Comparison of ENCODE assay signal across 24 cellular contexts in genomic region chr3:61591300-61591699, GRCh38. TPM values are rescaled to one million over a fixed set of nuclear protein-coding genes. Genes with fewer than 3 reads are reported as not detected.
DNase-seq lines count a peak whose midpoint lies in the region; ATAC-seq and TF ChIP-seq lines count a peak whose summit lies in the region.
"Had no signal": no experiment of that assay in that cellular context is flagged by ENCODE, and none has a peak within 500 bp of the region (broad histone marks: within the 10 kb centered on the region; RNA-seq: fewer than 3 reads in every experiment).

No MANE protein-coding gene starts in this region.

- H3K4me1 Mint-ChIP-seq in MCF 10A (ENCODE audit: insufficient read depth, unreplicated experiment) (peaks cover 37% of the 10 kb centered on the region), WTC11 (peaks cover 62% of the 10 kb centered on the region)
- H3K4me1 Mint-ChIP-seq: CD14-positive monocyte; CD8-positive, alpha-beta memory T cell had no signal

- intact Hi-C loops in MCF 10A (cut with micrococcal nuclease) (no loop called here), mammary epithelial cell (cut with micrococcal nuclease) (no loop called here)

- H3K79me2 ChIP-seq in mammary epithelial cell (ENCODE audit: insufficient read depth, low read length) = peaks cover 23% of the 10 kb centered on the region
- peaks cover 85% of the 10 kb centered on the region for H3K79me2 ChIP-seq in mesendoderm (ENCODE audit: control insufficient read depth, insufficient read depth, low read length)

- no peaks in the 10 kb centered on the region for H3K4me1 ChIP-seq in mammary epithelial cell (ENCODE audit: insufficient read depth, low read length)
- peaks cover 14% of the 10 kb centered on the region for H3K4me1 ChIP-seq in mesendoderm (ENCODE audit: control insufficient read depth, low read depth, low read length)
- H3K4me1 ChIP-seq: A549 had no signal

- no peak overlapping the region for H2BK120ac ChIP-seq in mesendoderm (ENCODE audit: low read depth, low read length)

- DNase-seq in MCF 10A (ENCODE audit: unreplicated experiment) = no peak
- no peak for DNase-seq in mammary epithelial cell
- DNase-seq in WTC11 (ENCODE audit: low spot score) = no peak
- peak; percentile 55 for DNase-seq in mesendoderm
- DNase-seq in NCI-H446 treated with DMSO at 0.1 percent for 48 hours (lab: John Stamatoyannopoulos, UW) = no peak
- no peak for DNase-seq in NCI-H1436 treated with DMSO at 0.1 percent for 48 hours (lab: John Stamatoyannopoulos, UW)
- DNase-seq: 8988T; ACHN; AML-193; BE2C; CD4-positive, alpha-beta T cell; CD8-positive, alpha-beta memory T cell; DMS 273 treated with DMSO at 0.1 percent for 48 hours; DMS79; EL; GDM1; GM23248; H9 had no signal

- H3K9me3 ChIP-seq in mammary epithelial cell (replicated peaks; ENCODE audit: insufficient read depth, low read length) = no peaks in the 10 kb centered on the region
- H3K9me3 ChIP-seq: A549, BE2C had no signal

- H2BK15ac ChIP-seq in mesendoderm (replicated peaks; ENCODE audit: low read depth) = no peak overlapping the region

- no peaks in the 10 kb centered on the region for H3K27me3 ChIP-seq in mammary epithelial cell (ENCODE audit: insufficient read depth, low read length)
- no peaks in the 10 kb centered on the region for H3K27me3 ChIP-seq in mesendoderm (ENCODE audit: insufficient read depth, low read length, poor library complexity)
- H3K27me3 ChIP-seq: BE2C; BLaER1 treated with 17β-estradiol and CSF1 and Interleukin-3, amounts not matched to agents 10 nM and 100 nM had no signal

- no peak overlapping the region for H2AK5ac ChIP-seq in mesendoderm (ENCODE audit: low read length)

- H3K36me3 ChIP-seq in mammary epithelial cell (ENCODE audit: insufficient read depth, low read length) = no peaks in the 10 kb centered on the region
- peaks cover 4% of the 10 kb centered on the region for H3K36me3 ChIP-seq in mesendoderm (ENCODE audit: control insufficient read depth, insufficient read depth, low read length)
- H3K36me3 ChIP-seq: BE2C had no signal

- no peak for TF ChIP-seq CTCF in MCF 10A (IDR thresholded peaks at IDR 0.05; ENCODE audit: unreplicated experiment)
- no peak for TF ChIP-seq CTCF in mammary epithelial cell (conservative IDR thresholded peaks at IDR 0.05 in 1 of 2, IDR thresholded peaks at IDR 0.05 in 1 of 2; ENCODE audit: extremely low read depth in 1 of 2, insufficient read depth in 1 of 2, low read depth in 1 of 2, low read length in 2 of 2)
- TF ChIP-seq CTCF in WTC11 (IDR thresholded peaks at IDR 0.05) = no peak

- BruUV-seq in MCF 10A (replicated peaks; lab: Mats Ljungman, UMichigan) (no TSS peak), mammary epithelial cell (replicated peaks; lab: Mats Ljungman, UMichigan) (no TSS peak)

- H4K8ac ChIP-seq in mesendoderm (ENCODE audit: low read depth, low read length) = no peak overlapping the region

- H3K23ac ChIP-seq in mesendoderm (ENCODE audit: low read length) = no peak overlapping the region

- H3K36me3 Mint-ChIP-seq in MCF 10A (ENCODE audit: insufficient read depth, unreplicated experiment) = peaks cover 11% of the 10 kb centered on the region
- peaks cover 14% of the 10 kb centered on the region for H3K36me3 Mint-ChIP-seq in WTC11
- H3K36me3 Mint-ChIP-seq: CD14-positive monocyte; CD8-positive, alpha-beta memory T cell had no signal

- H3K9me3 Mint-ChIP-seq in MCF 10A (ENCODE audit: unreplicated experiment) (peaks cover 7% of the 10 kb centered on the region), WTC11 (peaks cover 4% of the 10 kb centered on the region; the same call in 1 of the 2 replicates)
- H3K9me3 Mint-ChIP-seq: CD4-positive, alpha-beta T cell; H9 had no signal

- H3K27ac ChIP-seq in mammary epithelial cell (ENCODE audit: insufficient read depth, low read depth, low read length) (no peak overlapping the region), mesendoderm (ENCODE audit: low read depth, low read length) (no peak overlapping the region)
- H3K27ac ChIP-seq: A549; BLaER1 treated with 17β-estradiol and CSF1 and Interleukin-3, amounts not matched to agents 10 nM and 100 nM; GM23248 had no signal

- no peak overlapping the region for H2AFZ ChIP-seq in mammary epithelial cell (ENCODE audit: low read depth, low read length)
- H2AFZ ChIP-seq: GM23248 had no signal

- H3K18ac ChIP-seq in mesendoderm (ENCODE audit: low read length) = no peak overlapping the region

- CTCF ChIA-PET in MCF 10A (lab: Yijun Ruan, JAX) = no interaction called here
- CTCF ChIA-PET in mammary epithelial cell (lab: Charles Lee; ENCODE audit: low non-redundant PET) = no interaction called here
- CTCF ChIA-PET in WTC11 (lab: Charles Lee) = no interaction called here

- no peak overlapping the region for H3K4me2 ChIP-seq in mammary epithelial cell (ENCODE audit: insufficient read depth, low read depth, low read length)
- H3K4me2 ChIP-seq in mesendoderm (ENCODE audit: low read length) = no peak overlapping the region
- H3K4me2 ChIP-seq: A549; BLaER1 treated with 17β-estradiol and CSF1 and Interleukin-3, amounts not matched to agents 10 nM and 100 nM had no signal

- no peak overlapping the region for H3K4ac ChIP-seq in mesendoderm (ENCODE audit: low read depth, low read length)

- H3K56ac ChIP-seq in mesendoderm (ENCODE audit: low read length) = no peak overlapping the region

- ATAC-seq in WTC11 (no peak), HG03175 (IDR thresholded peaks at IDR 0.05; ENCODE audit: unreplicated experiment) (no peak)
- ATAC-seq: A549, GM12878, HCT116 had no signal

- in situ Hi-C loops in mammary epithelial cell (cut with MboI; ENCODE audit: low sequenced_read_pairs in 2 of 2) = no loop called here

- POLR2A ChIA-PET in MCF 10A (lab: Yijun Ruan, JAX) (no interaction called here), WTC11 (lab: Charles Lee) (no interaction called here)

- no peak overlapping the region for H2BK5ac ChIP-seq in mesendoderm (ENCODE audit: low read length)

- H4K20me1 ChIP-seq in mammary epithelial cell (ENCODE audit: insufficient read depth, low read length) = no peaks in the 10 kb centered on the region

- H3K9ac ChIP-seq in mammary epithelial cell (ENCODE audit: insufficient read depth, low read length) = no peak overlapping the region
- H3K9ac ChIP-seq in mesendoderm (ENCODE audit: low read length) = no peak overlapping the region
- H3K9ac ChIP-seq: BLaER1 treated with 17β-estradiol and CSF1 and Interleukin-3, amounts not matched to agents 10 nM and 100 nM; GM23248 had no signal

- H3K27me3 Mint-ChIP-seq in MCF 10A (ENCODE audit: insufficient read depth, unreplicated experiment) = no peaks in the 10 kb centered on the region
- no peaks in the 10 kb centered on the region for H3K27me3 Mint-ChIP-seq in WTC11 (ENCODE audit: low read depth)

- H3K27ac Mint-ChIP-seq in MCF 10A (ENCODE audit: low read depth, unreplicated experiment) (peak overlapping the region; percentile 78), WTC11 (peak overlapping the region; percentile 16)
- H3K27ac Mint-ChIP-seq: CD14-positive monocyte; CD4-positive, alpha-beta T cell; CD8-positive, alpha-beta memory T cell had no signal

- no peak overlapping the region for H3K4me3 ChIP-seq in mammary epithelial cell (replicated peaks in 1 of 3; ENCODE audit: insufficient read depth in 1 of 3, low read depth in 2 of 3, low read length in 3 of 3)
- H3K4me3 ChIP-seq in mesendoderm (ENCODE audit: low read length) = no peak overlapping the region
- H3K4me3 ChIP-seq: A549; BLaER1 treated with 17β-estradiol and CSF1 and Interleukin-3, amounts not matched to agents 10 nM and 100 nM; GM12878; GM23248 had no signal

- dilution Hi-C loops in mammary epithelial cell (cut with HindIII; ENCODE audit: low sequenced_read_pairs) = no loop called here

- H3K4me3 Mint-ChIP-seq in MCF 10A (ENCODE audit: unreplicated experiment) (no peak overlapping the region), WTC11 (no peak overlapping the region)
- H3K4me3 Mint-ChIP-seq: CD14-positive monocyte; CD4-positive, alpha-beta T cell; CD8-positive, alpha-beta memory T cell; H9 had no signal

- H3K79me1 ChIP-seq in mesendoderm (ENCODE audit: low read length) = peaks cover 30% of the 10 kb centered on the region

- H4K5ac ChIP-seq in mesendoderm (ENCODE audit: low read length) = no peak overlapping the region

TF ChIP-seq in WTC11, 78 proteins besides CTCF, POLR2A, EP300 and RAD21 (continues in another document):
- TF ChIP-seq RELA (CRISPR knock-in tag; IDR thresholded peaks at IDR 0.05; ENCODE audit: borderline replicate concordance) = no peak
- TF ChIP-seq KAT7 (CRISPR knock-in tag; IDR thresholded peaks at IDR 0.05; ENCODE audit: borderline replicate concordance) = no peak
- no peak for TF ChIP-seq ZBTB21 (CRISPR knock-in tag; IDR thresholded peaks at IDR 0.05; ENCODE audit: borderline replicate concordance)
- TF ChIP-seq CREM (CRISPR knock-in tag; IDR thresholded peaks at IDR 0.05) = no peak
- TF ChIP-seq SOX15 (CRISPR knock-in tag; IDR thresholded peaks at IDR 0.05) = no peak
- TF ChIP-seq CBFB (CRISPR knock-in tag; IDR thresholded peaks at IDR 0.05; ENCODE audit: low read depth) = no peak
- TF ChIP-seq FOXJ3 (CRISPR knock-in tag; IDR thresholded peaks at IDR 0.05; ENCODE audit: borderline replicate concordance) = no peak
- no peak for TF ChIP-seq RORB (CRISPR knock-in tag; IDR thresholded peaks at IDR 0.05)
- no peak for TF ChIP-seq NFYB (CRISPR knock-in tag; conservative IDR thresholded peaks at IDR 0.05; ENCODE audit: low read depth)
- TF ChIP-seq IRF1 (CRISPR knock-in tag; IDR thresholded peaks at IDR 0.05) = no peak

RNA-seq across cellular contexts. Expression of gene PTPRG, which starts 29.9 kb away (rescaled TPM):
- total RNA-seq in MCF 10A (2022) (47.9 and 54.5 TPM in 2 replicates), mammary epithelial cell (10 to 100 TPM; 10.5 to 31.2 TPM), WTC11 (2021) (106 to 121 TPM (median 119 TPM) in 3 replicates)
- 11.7 TPM for polyA plus RNA-seq in mammary epithelial cell
- polyA minus RNA-seq in mammary epithelial cell = 44.5 TPM
- 52.1 TPM for polyA plus RNA-seq in mesendoderm (2013, experiment 1 of 2)
- 49.8 TPM for polyA plus RNA-seq in mesendoderm (2013, experiment 2 of 2)
- total RNA-seq: CD8-positive, alpha-beta memory T cell had no signal
- polyA plus RNA-seq: CD14-positive monocyte; CD8-positive, alpha-beta memory T cell had no signal
